ENCODE assay signal across 1 cellular context in the genomic region with DNA sequence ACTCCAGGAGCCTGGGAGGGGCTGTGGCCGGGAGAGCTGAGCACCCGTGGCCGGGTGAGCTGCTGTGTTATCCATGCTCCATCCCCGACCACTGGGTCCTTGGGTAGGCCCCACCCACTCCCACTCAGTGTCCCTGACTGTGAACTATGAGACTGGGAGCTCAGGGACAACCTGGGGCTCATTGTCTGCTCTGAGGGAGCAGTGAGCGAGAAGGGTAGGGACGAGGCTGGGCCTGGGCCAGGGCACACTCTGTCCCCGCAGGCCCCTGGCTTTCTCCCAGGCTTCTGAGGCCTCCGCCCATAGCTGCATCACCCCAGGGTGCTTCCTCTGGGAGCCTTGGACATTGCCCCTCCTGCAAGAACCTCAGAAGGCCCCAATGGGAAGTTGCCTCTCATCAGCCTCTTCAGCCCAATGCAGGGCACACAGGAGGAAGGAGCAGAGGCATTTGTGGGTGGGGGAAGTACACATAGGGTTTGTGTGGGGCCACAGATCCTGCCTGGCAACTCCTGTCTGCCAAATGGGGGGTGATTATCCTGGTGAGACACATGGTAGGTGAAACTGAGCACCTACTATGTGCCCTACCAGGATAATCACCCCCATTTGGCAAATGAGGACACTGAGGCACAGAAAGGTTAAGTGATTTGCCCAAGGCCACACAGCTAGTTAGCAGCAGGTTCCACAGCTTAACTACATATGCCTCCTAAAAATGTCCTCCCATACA.
TF ChIP-seq lines count a peak whose summit lies in the region.

No MANE protein-coding gene starts in this region.

TF ChIP-seq in K562, 482 proteins besides CTCF, POLR2A, EP300 and RAD21:
- TF ChIP-seq RAD51 (IDR thresholded peaks at IDR 0.05; ENCODE audit: borderline replicate concordance, low read depth) (no peak), BCOR (IDR thresholded peaks at IDR 0.05) (peak; percentile 85), ZKSCAN1 (IDR thresholded peaks at IDR 0.05; ENCODE audit: low read depth, low read length) (peak; percentile 81), KDM1A (IDR thresholded peaks at IDR 0.05) (peak; percentile 22 to 45; a peak in 1 of 4 replicates), BRD9 (IDR thresholded peaks at IDR 0.05; ENCODE audit: low read depth, partially characterized antibody) (no peak)
